1 cellular context compared by ENCODE assay signal in the genomic region with DNA sequence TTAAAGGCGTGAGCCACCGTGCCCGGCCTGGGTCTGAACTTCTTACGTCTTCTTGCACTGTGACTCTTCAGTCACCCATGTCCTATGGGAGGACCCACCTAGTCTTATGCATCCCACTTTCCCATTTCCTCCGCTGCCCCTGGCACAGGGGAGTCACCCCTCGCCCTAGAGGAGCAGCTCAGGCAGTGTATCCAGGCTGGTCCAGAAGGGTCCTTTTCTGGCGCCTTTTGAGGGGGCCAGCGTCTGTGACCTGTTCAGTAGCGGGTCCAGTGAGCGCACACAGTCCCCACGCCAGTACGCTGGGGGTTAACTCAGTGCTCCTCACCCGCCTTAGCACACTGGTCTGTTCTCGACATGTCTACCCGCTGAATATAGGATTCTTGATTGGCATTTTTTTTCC.
TF ChIP-seq lines count a peak whose summit lies in the region.

No MANE protein-coding gene starts in this region.

TF ChIP-seq in H1, 55 proteins besides CTCF, POLR2A, EP300 and RAD21:
- TF ChIP-seq HDAC6 (IDR thresholded peaks at IDR 0.05; ENCODE audit: low read depth, low read length) (no peak), CBX8 (IDR thresholded peaks at IDR 0.05; ENCODE audit: borderline replicate concordance, low read depth, low read length) (no peak), TEAD4 (IDR thresholded peaks at IDR 0.05; ENCODE audit: low read depth, low read length) (no peak), CBX5 (IDR thresholded peaks at IDR 0.05; ENCODE audit: low read depth, low read length) (no peak), CEBPB (IDR thresholded peaks at IDR 0.05; ENCODE audit: low read depth, low read length) (no peak), JUN (IDR thresholded peaks at IDR 0.05; ENCODE audit: low read depth, low read length) (no peak), CHD2 (IDR thresholded peaks at IDR 0.05; ENCODE audit: low read length) (no peak), RXRA (IDR thresholded peaks at IDR 0.05; ENCODE audit: insufficient read depth, low read depth, low read length) (no peak), KDM5A (IDR thresholded peaks at IDR 0.05; ENCODE audit: low read length) (no peak), SP1 (IDR thresholded peaks at IDR 0.05; ENCODE audit: low read depth, low read length) (no peak), PHF8 (conservative IDR thresholded peaks at IDR 0.05; ENCODE audit: low read depth, low read length) (no peak), EZH2 (IDR thresholded peaks at IDR 0.05; ENCODE audit: low read depth, low read length, severe bottlenecking) (no peak), EGR1 (IDR thresholded peaks at IDR 0.05; ENCODE audit: borderline replicate concordance, low read depth, low read length) (no peak), JUND (IDR thresholded peaks at IDR 0.05; ENCODE audit: low read length) (no peak), TAF1 (IDR thresholded peaks at IDR 0.05; ENCODE audit: low read depth, low read length) (no peak)
